ENCODE assay signal across 26 cellular contexts in genomic region chrY:13830089-13830488, GRCh38.
"Had no signal": no experiment of that assay in that cellular context is flagged by ENCODE, and none has a peak within 500 bp of the region (broad histone marks: within the 10 kb centered on the region; RNA-seq: fewer than 3 reads in every experiment).

No MANE protein-coding gene starts in this region.

- ATAC-seq: activated CD4-positive, CD25-positive, alpha-beta regulatory T cell treated with anti-CD3 and anti-CD28 coated beads, Interleukin-2, amount 50 U/mL, for 24 hours; activated naive CD8-positive, alpha-beta T cell treated with anti-CD3 and anti-CD28 coated beads, Interleukin-2, amount 50 U/mL, for 24 hours; activated T-cell treated with anti-CD3 and anti-CD28 coated beads, Interleukin-2, amount 50 U/mL, for 4 hours; body of pancreas; K562; Panc1 had no signal

- H3K36me3 ChIP-seq: ascending aorta, SJCRH30 had no signal

- DNase-seq: activated CD4-positive, alpha-beta T cell treated with anti-CD3 and anti-CD28 coated beads, Interleukin-2, amount 50 U/mL, for 1 hour; activated naive CD4-positive, alpha-beta T cell treated with anti-CD3 and anti-CD28 coated beads, Interleukin-2, amount 50 U/mL, for 16 hours; activated naive CD8-positive, alpha-beta T cell treated with anti-CD3 and anti-CD28 coated beads, Interleukin-2, amount 50 U/mL, for 24 hours; activated T-cell treated with anti-CD3 and anti-CD28 coated beads, Interleukin-2, amount 50 U/mL, for 4 hours; amniotic stem cell; body of pancreas; cortex of kidney; Kasumi-1; NCI-H1092; NCI-H1417 treated with DMSO at 0.1 percent for 48 hours; NCI-H1694; NCI-H2029 treated with DMSO at 0.1 percent for 48 hours; NCI-H345; NCI-H510A treated with DMSO at 0.1 percent for 48 hours; NCI-H69; NK-92 treated with Interleukin-12 subunit alpha and Interleukin-12 subunit beta, amount 100 ng/mL, for 24 hours; OCI-M1; Right ventricle myocardium superior; SJCRH30; SK-N-SH had no signal

- H3K4me3 Mint-ChIP-seq: activated naive CD8-positive, alpha-beta T cell treated with anti-CD3 and anti-CD28 coated beads, Interleukin-2, amount 50 U/mL, for 24 hours; activated T-cell treated with anti-CD3 and anti-CD28 coated beads, Interleukin-2, amount 50 U/mL, for 4 hours; central memory CD8-positive, alpha-beta T cell had no signal

- H3K9me3 Mint-ChIP-seq: activated T-cell treated with anti-CD3 and anti-CD28 coated beads, Interleukin-2, amount 50 U/mL, for 4 hours had no signal

- H3K27me3 Mint-ChIP-seq: activated naive CD8-positive, alpha-beta T cell treated with anti-CD3 and anti-CD28 coated beads, Interleukin-2, amount 50 U/mL, for 24 hours; central memory CD8-positive, alpha-beta T cell had no signal

- H3K4me1 Mint-ChIP-seq: activated naive CD8-positive, alpha-beta T cell treated with anti-CD3 and anti-CD28 coated beads, Interleukin-2, amount 50 U/mL, for 24 hours; central memory CD8-positive, alpha-beta T cell had no signal

- H3K27ac Mint-ChIP-seq: activated naive CD8-positive, alpha-beta T cell treated with anti-CD3 and anti-CD28 coated beads, Interleukin-2, amount 50 U/mL, for 24 hours had no signal

- H3K27ac ChIP-seq: ascending aorta, body of pancreas, RWPE1, SJCRH30 had no signal

- H3K9me3 ChIP-seq: ascending aorta, body of pancreas, SJCRH30, SK-N-SH had no signal
